29 cellular contexts compared by ENCODE assay signal in genomic region chr9:1140057-1140456, GRCh38.
"Had no signal": no experiment of that assay in that cellular context is flagged by ENCODE, and none has a peak within 500 bp of the region (broad histone marks: within the 10 kb centered on the region; RNA-seq: fewer than 3 reads in every experiment).

No MANE protein-coding gene starts in this region.

- DNase-seq: colonic mucosa; cortex of kidney; dermis blood vessel endothelial cell; dorsolateral prefrontal cortex; effector CD4-positive, alpha-beta T cell; effector CD8-positive, alpha-beta T cell; effector memory CD4-positive, alpha-beta T cell; effector memory CD8-positive, alpha-beta T cell; endodermal cell; erythroblast; esophagus squamous epithelium; foreskin fibroblast; foreskin keratinocyte; foreskin melanocyte; gastrocnemius medialis; glutamatergic neuron; head of caudate nucleus; heart left ventricle; heart right ventricle had no signal

- H3K27me3 ChIP-seq: colonic mucosa, esophagus muscularis mucosa, esophagus squamous epithelium, foreskin keratinocyte, gastrocnemius medialis, gastroesophageal sphincter, heart left ventricle, heart right ventricle had no signal

- H3K4me1 Mint-ChIP-seq: endodermal cell had no signal

- ATAC-seq: effector memory CD8-positive, alpha-beta T cell; esophagus mucosa; foreskin keratinocyte; gastrocnemius medialis; gastroesophageal sphincter; heart left ventricle; heart right ventricle had no signal

- H3K27ac Mint-ChIP-seq: dendritic cell treated with granulocyte-macrophage colony-stimulating factor and Interleukin-4, amounts not matched to agents 40 ng/mL and 50 ng/mL, for 4 days; effector memory CD8-positive, alpha-beta T cell; endodermal cell had no signal

- H3K27ac ChIP-seq: colonic mucosa, coronary artery, dorsolateral prefrontal cortex, epithelial cell of prostate, esophagus muscularis mucosa, esophagus squamous epithelium, foreskin keratinocyte, gastrocnemius medialis, gastroesophageal sphincter, heart left ventricle, heart right ventricle had no signal

- H3K4me3 ChIP-seq: colonic mucosa, coronary artery, dorsolateral prefrontal cortex, esophagus muscularis mucosa, esophagus squamous epithelium, gastrocnemius medialis, gastroesophageal sphincter, heart left ventricle, heart right ventricle had no signal

- H3K4me1 ChIP-seq: colonic mucosa, esophagus muscularis mucosa, esophagus squamous epithelium, foreskin keratinocyte, gastrocnemius medialis, gastroesophageal sphincter, heart left ventricle, heart right ventricle had no signal

- FAIRE-seq: colon, endometrium, endothelial cell of umbilical vein, frontal cortex had no signal

- H3K36me3 ChIP-seq: colonic mucosa, esophagus muscularis mucosa, esophagus squamous epithelium, gastrocnemius medialis, gastroesophageal sphincter, heart left ventricle, heart right ventricle had no signal

- H3K27me3 Mint-ChIP-seq: dendritic cell treated with granulocyte-macrophage colony-stimulating factor and Interleukin-4, amounts not matched to agents 40 ng/mL and 50 ng/mL, for 4 days; effector memory CD8-positive, alpha-beta T cell had no signal

- H3K4me3 Mint-ChIP-seq: dendritic cell treated with granulocyte-macrophage colony-stimulating factor and Interleukin-4, amounts not matched to agents 40 ng/mL and 50 ng/mL, for 4 days; effector memory CD8-positive, alpha-beta T cell; endodermal cell had no signal

- H3K9me3 ChIP-seq: colonic mucosa, esophagus squamous epithelium, gastrocnemius medialis had no signal
